Comparison of ENCODE assay signal across 7 cellular contexts in the genomic region with DNA sequence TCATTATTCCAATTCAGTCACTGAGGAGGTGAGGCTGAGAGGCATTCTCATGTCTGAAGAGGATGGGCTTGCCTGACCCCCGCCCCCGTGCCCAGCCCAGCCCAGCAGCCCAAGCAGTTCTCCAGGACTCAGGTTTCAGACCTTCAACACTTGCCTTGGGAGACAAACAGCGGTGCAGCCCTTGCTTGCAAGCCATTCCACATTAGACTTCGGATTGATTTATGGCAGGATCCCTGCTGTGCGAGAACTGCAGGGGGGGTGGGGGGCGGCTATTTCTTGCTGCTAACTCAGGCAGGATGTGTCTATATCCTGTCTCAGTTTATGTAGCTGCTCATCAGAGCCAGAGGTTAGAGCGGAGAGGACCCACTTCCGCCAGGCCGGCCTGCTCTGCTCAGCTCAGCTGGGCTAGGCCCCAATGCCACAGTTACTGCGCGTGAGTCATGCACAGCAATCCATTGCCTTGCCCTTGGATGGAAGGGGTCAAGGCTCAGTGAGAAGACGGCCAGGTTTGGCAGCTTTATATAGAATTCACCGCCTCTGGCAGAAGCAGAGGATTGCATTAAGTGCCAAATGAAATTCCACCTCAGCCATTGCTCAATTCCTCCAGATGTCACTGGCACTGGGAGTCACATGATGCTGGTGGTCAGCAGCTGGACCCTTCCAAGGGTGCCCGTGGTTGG. TPM values are rescaled to one million over a fixed set of nuclear protein-coding genes. Genes with fewer than 3 reads are reported as not detected.
DNase-seq lines count a peak whose midpoint lies in the region; ATAC-seq lines count a peak whose summit lies in the region.

No MANE protein-coding gene starts in this region.

- DNase-seq in OCI-M1 (lab: John Stamatoyannopoulos, UW) (peak; percentile 83), activated gamma-delta T cell treated with Interleukin-2 at 50 U/mL for 16 hours (peak; percentile 80), glomerular endothelial cell (ENCODE audit: extremely low read depth, low read depth, low spot score) (peak; percentile 55), pons (ENCODE audit: low spot score) (peak; percentile 31), middle frontal gyrus (ENCODE audit: extremely low spot score, low spot score) (no peak)

- ATAC-seq in GM18873 (IDR thresholded peaks at IDR 0.05; ENCODE audit: low FRiP score, unreplicated experiment) (peak; percentile 49), HG03045 (IDR thresholded peaks at IDR 0.05; ENCODE audit: unreplicated experiment) (peak; percentile 45)

RNA-seq across cellular contexts. Expression of a gene that starts 1.8 kb away (rescaled TPM):
- 308 and 393 TPM in 2 replicates for total RNA-seq in glomerular endothelial cell
